ENCODE assay signal across 15 cellular contexts in the genomic region with DNA sequence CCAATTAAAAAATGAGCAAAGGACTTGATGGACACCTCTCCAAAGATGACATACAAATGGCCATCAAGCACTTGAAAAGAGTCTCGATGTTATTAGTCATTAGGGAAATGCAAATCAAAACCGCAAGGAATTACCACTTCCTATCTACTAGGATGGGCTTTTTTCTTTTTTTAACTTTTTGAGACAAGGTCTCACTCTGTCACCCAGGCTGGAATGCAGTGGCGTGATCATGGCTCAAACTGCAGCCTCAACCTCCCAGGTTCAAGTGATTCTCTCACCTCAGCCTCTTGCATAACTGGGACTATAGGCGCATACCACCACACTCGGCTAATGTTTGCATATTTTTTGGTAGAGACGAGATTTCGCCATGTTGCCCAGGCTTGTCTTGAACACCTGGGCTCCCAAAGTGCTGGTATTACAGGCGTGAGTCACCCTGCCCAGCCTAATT. TPM values are rescaled to one million over a fixed set of nuclear protein-coding genes. Genes with fewer than 3 reads are reported as not detected.
A peak's percentile ranks its signal among the peaks of the same experiment; 100 is the strongest.
DNase-seq lines count a peak whose midpoint lies in the region; ATAC-seq, FAIRE-seq and TF ChIP-seq lines count a peak whose summit lies in the region.
"Had no signal": no experiment of that assay in that cellular context is flagged by ENCODE, and none has a peak within 500 bp of the region (broad histone marks: within the 10 kb centered on the region; RNA-seq: fewer than 3 reads in every experiment).

No MANE protein-coding gene starts in this region.

- intact Hi-C loops in GM12878 (cut with micrococcal nuclease; ENCODE audit: unreplicated experiment): no loop called here

- in situ Hi-C loops in GM12878 (cut with MboI): no loop called here

- no peak overlapping the region for H3K27ac ChIP-seq in GM12878 (ENCODE audit: control insufficient read depth, insufficient read depth)
- H3K27ac ChIP-seq: testis had no signal

- H3K9me3 Mint-ChIP-seq in type B pancreatic cell: no peaks in the 10 kb centered on the region
- H3K9me3 Mint-ChIP-seq in progenitor cell of endocrine pancreas (ENCODE audit: low read depth): no peaks in the 10 kb centered on the region

- FAIRE-seq in GM12878 (lab: Jason Lieb, UNC): peak; percentile 87
- FAIRE-seq: D721Med had no signal

- H3K36me3 Mint-ChIP-seq in type B pancreatic cell (no peaks in the 10 kb centered on the region), progenitor cell of endocrine pancreas (ENCODE audit: insufficient read depth) (no peaks in the 10 kb centered on the region)

- TF ChIP-seq EP300 in GM12878 (IDR thresholded peaks at IDR 0.05; ENCODE audit: borderline replicate concordance in 1 of 2, control insufficient read depth in 1 of 2, low read depth in 2 of 2, low read length in 2 of 2): no peak

- no peak overlapping the region for H3K4me3 Mint-ChIP-seq in type B pancreatic cell
- H3K4me3 Mint-ChIP-seq in progenitor cell of endocrine pancreas (ENCODE audit: low read depth): no peak overlapping the region

- no TSS peak for BruUV-seq in GM12878 (replicated peaks; lab: Mats Ljungman, UMichigan)

- H2AFZ ChIP-seq in GM12878 (ENCODE audit: control insufficient read depth, low read depth, low read length): peak overlapping the region; percentile 80
- H2AFZ ChIP-seq: hepatocyte had no signal

- no peaks in the 10 kb centered on the region for H3K27me3 ChIP-seq in GM12878 (replicated peaks in 1 of 2; ENCODE audit: control insufficient read depth in 2 of 2, insufficient read depth in 2 of 2, low read length in 1 of 2)
- H3K27me3 ChIP-seq: hepatocyte, testis had no signal

- no peak for TF ChIP-seq RAD21 in GM12878 (IDR thresholded peaks at IDR 0.05; ENCODE audit: insufficient read depth, low read depth, low read length)

- no peaks in the 10 kb centered on the region for H3K9me3 ChIP-seq in GM12878 (replicated peaks; ENCODE audit: control insufficient read depth, insufficient read depth, low read length)
- H3K9me3 ChIP-seq: testis had no signal

- CTCF ChIA-PET in GM12878 (lab: Yijun Ruan, JAX): no interaction called here

- TF ChIP-seq POLR2A in GM12878 (IDR thresholded peaks at IDR 0.05; ENCODE audit: low read depth, low read length): no peak

- POLR2A ChIA-PET in GM12878 (lab: Charles Lee): no interaction called here

- DNase-seq in GM12878 (ENCODE audit: low read depth, low spot score) (peak; percentile 47), type B pancreatic cell (ENCODE audit: extremely low spot score, unreplicated experiment) (no peak), progenitor cell of endocrine pancreas (ENCODE audit: low spot score, unreplicated experiment) (no peak)
- no peak for DNase-seq in activated CD4-positive, alpha-beta T cell treated with anti-CD3 and anti-CD28 coated beads, Interleukin-2, amount 50 U/mL, for 1 hour
- no peak for DNase-seq in stimulated activated CD8-positive, alpha-beta memory T cell treated with anti-CD3 and anti-CD28 coated beads, Interleukin-4, amount 100 ng/mL, for 48 hours
- DNase-seq: NCI-H1092 treated with DMSO at 0.1 percent for 48 hours; stimulated activated CD4-positive, alpha-beta T cell treated with anti-CD3 and anti-CD28 coated beads, Interleukin-12 subunit alpha, Interleukin-12 subunit beta, amount 100 ng/mL, for 4 hours; testis had no signal

- H4K20me1 ChIP-seq in GM12878 (ENCODE audit: control insufficient read depth, insufficient read depth): no peaks in the 10 kb centered on the region

- H3K36me3 ChIP-seq in GM12878 (ENCODE audit: control insufficient read depth in 2 of 2, insufficient read depth in 2 of 2, low read length in 1 of 2): no peaks in the 10 kb centered on the region

- SMC1A ChIA-PET in GM12878 (lab: Charles Lee; ENCODE audit: uncharacterized antibody, unreplicated experiment): no interaction called here

- H3K4me1 Mint-ChIP-seq in type B pancreatic cell (ENCODE audit: unreplicated experiment) (no peaks in the 10 kb centered on the region), progenitor cell of endocrine pancreas (ENCODE audit: low read depth) (no peaks in the 10 kb centered on the region)

- ATAC-seq in GM18499 (IDR thresholded peaks at IDR 0.05; ENCODE audit: insufficient read depth, unreplicated experiment) (peak; percentile 94), GM21619 (IDR thresholded peaks at IDR 0.05; ENCODE audit: unreplicated experiment) (peak; percentile 86), HG03469 (IDR thresholded peaks at IDR 0.05; ENCODE audit: unreplicated experiment) (peak; percentile 81), GM12878 (peak; percentile 82)
- ATAC-seq: SK-N-SH treated with all-trans-retinoic acid at 6 μM for 48 hours had no signal

- H3K27ac Mint-ChIP-seq in type B pancreatic cell (no peak overlapping the region), progenitor cell of endocrine pancreas (no peak overlapping the region)

- H3K79me2 ChIP-seq in GM12878 (ENCODE audit: control insufficient read depth, insufficient read depth, low read length): no peaks in the 10 kb centered on the region
- H3K79me2 ChIP-seq: hepatocyte had no signal

- peak overlapping the region; percentile 40 for H3K4me2 ChIP-seq in GM12878 (ENCODE audit: control insufficient read depth, insufficient read depth)
- H3K4me2 ChIP-seq: hepatocyte had no signal

- 4% methylated on average over 8 of the region's 8 CpGs for WGBS in GM12878 (ENCODE audit: insufficient coverage, insufficient replicate concordance, low lambda C conversion rate, missing lambda C conversion rate)

- no peak overlapping the region for H3K9ac ChIP-seq in GM12878 (ENCODE audit: control insufficient read depth, insufficient read depth, low read length)

- H3K4me1 ChIP-seq in GM12878 (ENCODE audit: control insufficient read depth, insufficient read depth, low read length): peaks cover 14% of the 10 kb centered on the region
- H3K4me1 ChIP-seq: testis had no signal

- H3K27me3 Mint-ChIP-seq in type B pancreatic cell (peaks cover 6% of the 10 kb centered on the region), progenitor cell of endocrine pancreas (peaks cover 10% of the 10 kb centered on the region)

- RAD21 ChIA-PET in GM12878 (lab: Charles Lee; ENCODE audit: unreplicated experiment): no interaction called here

- TF ChIP-seq CTCF in GM12878 (IDR thresholded peaks at IDR 0.05 in 2 of 3, conservative IDR thresholded peaks at IDR 0.05 in 1 of 3; ENCODE audit: control insufficient read depth in 2 of 3, extremely low read depth in 1 of 3, insufficient read depth in 1 of 3, low read depth in 3 of 3, low read length in 3 of 3): no peak
- no peak for TF ChIP-seq CTCF in type B pancreatic cell (conservative IDR thresholded peaks at IDR 0.05)
- TF ChIP-seq CTCF in progenitor cell of endocrine pancreas (IDR thresholded peaks at IDR 0.05; ENCODE audit: unreplicated experiment): no peak

- no peak overlapping the region for H3K4me3 ChIP-seq in GM12878
- H3K4me3 ChIP-seq: hepatocyte, testis had no signal

RNA-seq across cellular contexts. Expression of a gene that starts 13.6 kb away (rescaled TPM):
- not detected in 2 replicates for total RNA-seq in GM12878 (2013; cell fraction: nucleolus; rRNA removed)
- total RNA-seq in GM12878 (2014; rRNA removed): not detected in 2 replicates
- not detected in 2 replicates for total RNA-seq in GM12878 (2014; rRNA removed; fragmentation: Illumina TruSeq; extraction: Trizol)
- not detected in 2 replicates for total RNA-seq in GM12878 (2021)
- not detected for polyA plus RNA-seq in GM12878 (2011; ENCODE audit: low read depth)
- not detected in 2 replicates for polyA plus RNA-seq in GM12878 (2011; rRNA removed)
- polyA plus RNA-seq in GM12878 (2011; cell fraction: cytosol; rRNA removed): not detected in 2 replicates
- not detected in 2 replicates for polyA plus RNA-seq in GM12878 (2011; cell fraction: nucleus; rRNA removed)
- polyA plus RNA-seq in GM12878 (2012): 0.04 TPM in 1 of 2 replicates, not detected in the other
- polyA plus RNA-seq in GM12878 (2014; fragmentation: Illumina TruSeq; extraction: Trizol): not detected in 2 replicates
- not detected for polyA plus RNA-seq in GM12878 (2014; fragmentation: Nextera tagmentation; extraction: Ambion mirVana)
- not detected in 2 replicates for polyA plus RNA-seq in GM12878 (2014; rRNA removed)
- not detected for polyA plus RNA-seq in GM12878 (2016; fragmentation: Nextera tagmentation; extraction: Ambion mirVana)
- polyA minus RNA-seq in GM12878 (2011; rRNA and poly(A)+ RNA removed): not detected in 2 replicates
- polyA minus RNA-seq in GM12878 (2011; cell fraction: cytosol; rRNA and poly(A)+ RNA removed): not detected in 2 replicates
- not detected in 2 replicates for polyA minus RNA-seq in GM12878 (2011; cell fraction: nucleus; rRNA and poly(A)+ RNA removed)
- total RNA-seq in type B pancreatic cell (ENCODE audit: low replicate concordance): 0.29 and 0.48 TPM in 2 replicates
- total RNA-seq in progenitor cell of endocrine pancreas: not detected in 2 replicates
- total RNA-seq: myocyte had no signal

RNA-seq across cellular contexts. Expression of a gene that starts 17.5 kb away (rescaled TPM):
- 0.79 and 3.2 TPM in 2 replicates for total RNA-seq in GM12878 (2013; cell fraction: nucleolus; rRNA removed)
- total RNA-seq in GM12878 (2014; rRNA removed) (1.2 and 1.3 TPM in 2 replicates), GM12878 (2014; rRNA removed; fragmentation: Illumina TruSeq; extraction: Trizol) (1.4 and 1.5 TPM in 2 replicates), GM12878 (2021) (1.2 and 1.8 TPM in 2 replicates), type B pancreatic cell (ENCODE audit: low replicate concordance) (83.4 and 144 TPM in 2 replicates), progenitor cell of endocrine pancreas (35.0 and 37.1 TPM in 2 replicates)
- 6.5 TPM for polyA plus RNA-seq in GM12878 (2011; ENCODE audit: low read depth)
- polyA plus RNA-seq in GM12878 (2011; rRNA removed) (9.8 and 12.2 TPM in 2 replicates), GM12878 (2014; fragmentation: Illumina TruSeq; extraction: Trizol) (1.1 and 1.4 TPM in 2 replicates), GM12878 (2014; fragmentation: Nextera tagmentation; extraction: Ambion mirVana) (1 to 10 TPM; 1.8 to 2.5 TPM), GM12878 (2014; rRNA removed) (1.4 and 1.6 TPM in 2 replicates), GM12878 (2016; fragmentation: Nextera tagmentation; extraction: Ambion mirVana) (1 to 10 TPM; 1.5 to 3.5 TPM)
- 4.3 and 5.0 TPM in 2 replicates for polyA plus RNA-seq in GM12878 (2011; cell fraction: cytosol; rRNA removed)
- 2.7 and 4.0 TPM in 2 replicates for polyA plus RNA-seq in GM12878 (2011; cell fraction: nucleus; rRNA removed)
- 6.3 and 10.0 TPM in 2 replicates for polyA plus RNA-seq in GM12878 (2012)
- 3.7 and 5.0 TPM in 2 replicates for polyA minus RNA-seq in GM12878 (2011; rRNA and poly(A)+ RNA removed)
- 1.9 and 2.2 TPM in 2 replicates for polyA minus RNA-seq in GM12878 (2011; cell fraction: cytosol; rRNA and poly(A)+ RNA removed)
- 1.1 TPM in 2 replicates for polyA minus RNA-seq in GM12878 (2011; cell fraction: nucleus; rRNA and poly(A)+ RNA removed)

RNA-seq across cellular contexts. Expression of a gene that starts 25.4 kb away (rescaled TPM):
- total RNA-seq in GM12878 (2013; cell fraction: nucleolus; rRNA removed): 14.5 and 17.5 TPM in 2 replicates
- 5.9 and 6.9 TPM in 2 replicates for total RNA-seq in GM12878 (2014; rRNA removed)
- 5.3 and 5.6 TPM in 2 replicates for total RNA-seq in GM12878 (2014; rRNA removed; fragmentation: Illumina TruSeq; extraction: Trizol)
- total RNA-seq in GM12878 (2021): 6.5 and 7.6 TPM in 2 replicates
- 6.5 TPM for polyA plus RNA-seq in GM12878 (2011; ENCODE audit: low read depth)
- 8.3 and 9.7 TPM in 2 replicates for polyA plus RNA-seq in GM12878 (2011; rRNA removed)
- 11.5 and 13.4 TPM in 2 replicates for polyA plus RNA-seq in GM12878 (2011; cell fraction: cytosol; rRNA removed)
- polyA plus RNA-seq in GM12878 (2011; cell fraction: nucleus; rRNA removed): 6.0 and 8.4 TPM in 2 replicates
- 8.0 and 8.1 TPM in 2 replicates for polyA plus RNA-seq in GM12878 (2012)
- 2.7 and 3.6 TPM in 2 replicates for polyA plus RNA-seq in GM12878 (2014; fragmentation: Illumina TruSeq; extraction: Trizol)
- polyA plus RNA-seq in GM12878 (2014; fragmentation: Nextera tagmentation; extraction: Ambion mirVana): 1 to 10 TPM in 1 of 2 experiments, under 1 TPM in 1; 0.79 to 2.1 TPM
- polyA plus RNA-seq in GM12878 (2014; rRNA removed): 9.8 and 10.7 TPM in 2 replicates
- 1 to 10 TPM; 7.7 to 9.3 TPM for polyA plus RNA-seq in GM12878 (2016; fragmentation: Nextera tagmentation; extraction: Ambion mirVana)
- 4.5 and 8.5 TPM in 2 replicates for polyA minus RNA-seq in GM12878 (2011; rRNA and poly(A)+ RNA removed)
- 1.1 and 1.5 TPM in 2 replicates for polyA minus RNA-seq in GM12878 (2011; cell fraction: cytosol; rRNA and poly(A)+ RNA removed)
- 2.4 and 3.1 TPM in 2 replicates for polyA minus RNA-seq in GM12878 (2011; cell fraction: nucleus; rRNA and poly(A)+ RNA removed)
- total RNA-seq in type B pancreatic cell (ENCODE audit: low replicate concordance): 12.7 and 13.6 TPM in 2 replicates
- total RNA-seq in progenitor cell of endocrine pancreas: 15.2 and 16.9 TPM in 2 replicates
